Comparison of ENCODE assay signal across 21 cellular contexts in genomic region chr5:65812648-65813047, GRCh38.
A peak's percentile ranks its signal among the peaks of the same experiment; 100 is the strongest.
DNase-seq lines count a peak whose midpoint lies in the region; ATAC-seq and TF ChIP-seq lines count a peak whose summit lies in the region.
"Had no signal": no experiment of that assay in that cellular context is flagged by ENCODE, and none has a peak within 500 bp of the region (broad histone marks: within the 10 kb centered on the region; RNA-seq: fewer than 3 reads in every experiment).

No MANE protein-coding gene starts in this region.

- DNase-seq in MCF 10A (ENCODE audit: unreplicated experiment): peak; percentile 17
- no peak for DNase-seq in breast epithelium (ENCODE audit: low spot score in 2 of 2)
- DNase-seq in PC-3: peak; percentile 49
- no peak for DNase-seq in epithelial cell of prostate (ENCODE audit: low read depth, low spot score)
- DNase-seq in transverse colon: peak; percentile 75
- DNase-seq in cardiac septum (ENCODE audit: low spot score): no peak
- DNase-seq in GM13977 (ENCODE audit: low spot score): no peak
- DNase-seq: activated T-cell treated with anti-CD3 and anti-CD28 coated beads, Interleukin-2, amount 50 U/mL, for 24 hours; DMS53; dorsolateral prefrontal cortex; erythroblast; gastrocnemius medialis; HCEC 1CT; kidney glomerular epithelial cell; NCI-H2029 treated with DMSO at 0.1 percent for 48 hours; NK-92 treated with Interleukin-12 subunit alpha and Interleukin-12 subunit beta, amount 100 ng/mL, for 24 hours; RPMI8226 had no signal

- BruUV-seq in MCF 10A (replicated peaks; lab: Mats Ljungman, UMichigan): no TSS peak
- no TSS peak for BruUV-seq in PC-3 (replicated peaks; lab: Mats Ljungman, UMichigan)

- peak; percentile 47 for TF ChIP-seq EP300 in transverse colon (IDR thresholded peaks at IDR 0.05; ENCODE audit: low read depth)

- no peak overlapping the region for H3K27ac ChIP-seq in breast epithelium
- peak overlapping the region; percentile 97 for H3K27ac ChIP-seq in PC-3 (ENCODE audit: low read length)
- H3K27ac ChIP-seq in epithelial cell of prostate: peak overlapping the region; percentile 65
- H3K27ac ChIP-seq in transverse colon: peak overlapping the region; percentile 76 to 83 (median 78)
- H3K27ac ChIP-seq: gastrocnemius medialis, neutrophil had no signal

- no peak overlapping the region for H3K4me3 Mint-ChIP-seq in MCF 10A (ENCODE audit: unreplicated experiment)
- H3K4me3 Mint-ChIP-seq: activated T-cell treated with anti-CD3 and anti-CD28 coated beads, Interleukin-2, amount 50 U/mL, for 24 hours; mesothelial cell of epicardium; stimulated activated effector memory CD8-positive, alpha-beta T cell treated with anti-CD3 and anti-CD28 coated beads, Interleukin-12 subunit alpha, Interleukin-12 subunit beta, amount 100 ng/mL, for 72 hours had no signal

- no peak for TF ChIP-seq CTCF in MCF 10A (IDR thresholded peaks at IDR 0.05; ENCODE audit: unreplicated experiment)
- no peak for TF ChIP-seq CTCF in breast epithelium (IDR thresholded peaks at IDR 0.05)
- no peak for TF ChIP-seq CTCF in PC-3 (conservative IDR thresholded peaks at IDR 0.05; ENCODE audit: low read depth, low read length)
- TF ChIP-seq CTCF in transverse colon (IDR thresholded peaks at IDR 0.05): no peak
- no peak for TF ChIP-seq CTCF in GM13977 (IDR thresholded peaks at IDR 0.05; ENCODE audit: extremely low read depth, insufficient read depth, missing control alignments)

- no peaks in the 10 kb centered on the region for H3K36me3 ChIP-seq in breast epithelium
- H3K36me3 ChIP-seq in PC-3 (ENCODE audit: low read depth, low read length): no peaks in the 10 kb centered on the region; the same call in 1 of the 2 replicates
- H3K36me3 ChIP-seq in transverse colon: no peaks in the 10 kb centered on the region
- H3K36me3 ChIP-seq: neutrophil had no signal

- H3K4me1 ChIP-seq in breast epithelium (no peaks in the 10 kb centered on the region), PC-3 (ENCODE audit: insufficient read depth, low read length) (peaks cover 42% of the 10 kb centered on the region), transverse colon (peaks cover 9 to 70% (median 28%) of the 10 kb centered on the region in 4 donors)
- H3K4me1 ChIP-seq: gastrocnemius medialis had no signal

- CTCF ChIA-PET in MCF 10A (lab: Yijun Ruan, JAX) (interaction anchor here (0.6 to 0.7 kb wide), 3 partner anchors 38 to 113 kb away, joined by 3 to 5 read pairs (median 4); no protein-coding TSS in a partner anchor), PC-3 (lab: Charles Lee) (no interaction called here)

- no peaks in the 10 kb centered on the region for H3K27me3 Mint-ChIP-seq in MCF 10A (ENCODE audit: insufficient read depth, unreplicated experiment)
- H3K27me3 Mint-ChIP-seq: activated T-cell treated with anti-CD3 and anti-CD28 coated beads, Interleukin-2, amount 50 U/mL, for 24 hours had no signal

- TF ChIP-seq POLR2A in breast epithelium (IDR thresholded peaks at IDR 0.05) (no peak), transverse colon (IDR thresholded peaks at IDR 0.05) (peak; percentile 48)

- POLR2A ChIA-PET in MCF 10A (lab: Yijun Ruan, JAX): interaction anchor here (1.3 to 2.5 kb wide), 5 partner anchors 9 to 115 kb away, joined by 3 to 23 read pairs (median 6); partner anchors contain the start of gene ERBIN
- POLR2A ChIA-PET in PC-3 (lab: Charles Lee; ENCODE audit: unreplicated experiment): no interaction called here

- peak overlapping the region; percentile 25 for H3K27ac Mint-ChIP-seq in MCF 10A (ENCODE audit: low read depth, unreplicated experiment)
- H3K27ac Mint-ChIP-seq: activated T-cell treated with anti-CD3 and anti-CD28 coated beads, Interleukin-2, amount 50 U/mL, for 24 hours; stimulated activated effector memory CD8-positive, alpha-beta T cell treated with anti-CD3 and anti-CD28 coated beads, Interleukin-12 subunit alpha, Interleukin-12 subunit beta, amount 100 ng/mL, for 72 hours had no signal

- intact Hi-C loops in MCF 10A (cut with micrococcal nuclease) (no loop called here), breast epithelium (cut with DNase I; ENCODE audit: low total_unique reads) (no loop called here), PC-3 (cut with micrococcal nuclease) (loop anchor here (5.0 kb wide), 1 partner anchor 50 kb away; no protein-coding TSS in a partner anchor), transverse colon (cut with DNase I; ENCODE audit: low total_unique reads) (no loop called here), cardiac septum (cut with DNase I) (no loop called here)

- in situ Hi-C loops in transverse colon (cut with MboI; ENCODE audit: low pct_ligation_motif_present in 1 of 4, low pct_unique_long_range_greater_than_20kb in 1 of 4, low sequenced_read_pairs in 3 of 4) (no loop called here), GM13977 (cut with MboI; ENCODE audit: low pct_unique_long_range_greater_than_20kb, low sequenced_read_pairs, unreplicated experiment) (no loop called here)

- no peaks in the 10 kb centered on the region for H3K9me3 Mint-ChIP-seq in MCF 10A (ENCODE audit: unreplicated experiment)
- H3K9me3 Mint-ChIP-seq: activated T-cell treated with anti-CD3 and anti-CD28 coated beads, Interleukin-2, amount 50 U/mL, for 24 hours; mesothelial cell of epicardium; stimulated activated effector memory CD8-positive, alpha-beta T cell treated with anti-CD3 and anti-CD28 coated beads, Interleukin-12 subunit alpha, Interleukin-12 subunit beta, amount 100 ng/mL, for 72 hours had no signal

- H4K20me1 ChIP-seq in PC-3 (ENCODE audit: low read length): no peaks in the 10 kb centered on the region

- no peaks in the 10 kb centered on the region for H3K9me2 ChIP-seq in PC-3 (replicated peaks; ENCODE audit: low read length)

- no peaks in the 10 kb centered on the region for H3K79me2 ChIP-seq in PC-3 (ENCODE audit: low read length)

- peaks cover 9% of the 10 kb centered on the region for H3K4me1 Mint-ChIP-seq in MCF 10A (ENCODE audit: insufficient read depth, unreplicated experiment)
- H3K4me1 Mint-ChIP-seq: stimulated activated effector memory CD8-positive, alpha-beta T cell treated with anti-CD3 and anti-CD28 coated beads, Interleukin-12 subunit alpha, Interleukin-12 subunit beta, amount 100 ng/mL, for 72 hours had no signal

- H3K4me3 ChIP-seq in breast epithelium (no peak overlapping the region), PC-3 (ENCODE audit: low read length) (no peak overlapping the region), transverse colon (peak overlapping the region in 1 of 4 donors; percentile 10)
- H3K4me3 ChIP-seq: dorsolateral prefrontal cortex, gastrocnemius medialis had no signal

- ATAC-seq in PC-3 (no peak; the same call in 1 of the 2 replicates), SK-N-SH treated with all-trans-retinoic acid at 6 μM for 48 hours (no peak)
- ATAC-seq: gastrocnemius medialis; stimulated activated effector memory CD8-positive, alpha-beta T cell treated with anti-CD3 and anti-CD28 coated beads, Interleukin-12 subunit alpha, Interleukin-12 subunit beta, amount 100 ng/mL, for 72 hours had no signal

- peak overlapping the region; percentile 49; the same call in 1 of the 2 replicates for H3K4me2 ChIP-seq in PC-3 (ENCODE audit: low read length)

- no peaks in the 10 kb centered on the region for H3F3A ChIP-seq in PC-3 (ENCODE audit: low read length, unreplicated experiment)

- no peak overlapping the region; the same call in 1 of the 2 replicates for H3K9ac ChIP-seq in PC-3 (ENCODE audit: low read length)

- H3K27me3 ChIP-seq in breast epithelium (no peaks in the 10 kb centered on the region), PC-3 (ENCODE audit: low read length) (no peaks in the 10 kb centered on the region), transverse colon (no peaks in the 10 kb centered on the region)
- H3K27me3 ChIP-seq: dorsolateral prefrontal cortex, gastrocnemius medialis, neutrophil had no signal

- no peak overlapping the region for H2AFZ ChIP-seq in PC-3 (ENCODE audit: low read length)

- H3K9me3 ChIP-seq in breast epithelium (no peaks in the 10 kb centered on the region), PC-3 (ENCODE audit: low read length) (no peaks in the 10 kb centered on the region), transverse colon (no peaks in the 10 kb centered on the region)
- H3K9me3 ChIP-seq: gastrocnemius medialis, neutrophil had no signal

- H3K36me3 Mint-ChIP-seq in MCF 10A (ENCODE audit: insufficient read depth, unreplicated experiment): peaks cover 22% of the 10 kb centered on the region
- H3K36me3 Mint-ChIP-seq: stimulated activated effector memory CD8-positive, alpha-beta T cell treated with anti-CD3 and anti-CD28 coated beads, Interleukin-12 subunit alpha, Interleukin-12 subunit beta, amount 100 ng/mL, for 72 hours had no signal

- WGBS in transverse colon (ENCODE audit: low coverage in 1 of 2), 2 donors: 37 to 39% methylated on average over 2 of the region's 2 CpGs

TF ChIP-seq in SK-N-SH treated with all-trans-retinoic acid at 6 μM for 48 hours, 23 proteins besides CTCF, POLR2A, EP300 and RAD21 (continues in another document):
- TF ChIP-seq ZNF8 (CRISPR knock-in tag; IDR thresholded peaks at IDR 0.05) (no peak), GLIS3 (CRISPR knock-in tag; IDR thresholded peaks at IDR 0.05) (no peak), TOX (CRISPR knock-in tag; IDR thresholded peaks at IDR 0.05; ENCODE audit: borderline replicate concordance) (no peak), SNAI2 (CRISPR knock-in tag; IDR thresholded peaks at IDR 0.05) (no peak), ZFP30 (CRISPR knock-in tag; IDR thresholded peaks at IDR 0.05) (no peak), ZFP3 (CRISPR knock-in tag; IDR thresholded peaks at IDR 0.05) (no peak), ARNTL (CRISPR knock-in tag; IDR thresholded peaks at IDR 0.05; ENCODE audit: borderline replicate concordance, low read depth) (no peak), OSR1 (CRISPR knock-in tag; IDR thresholded peaks at IDR 0.05) (no peak), TCF4 (CRISPR knock-in tag; IDR thresholded peaks at IDR 0.05; ENCODE audit: borderline replicate concordance) (no peak), PATZ1 (CRISPR knock-in tag; IDR thresholded peaks at IDR 0.05; ENCODE audit: borderline replicate concordance) (no peak)

Comparison
In these comparisons a context has a peak if more than half of its experiments do, and no peak if none do; other contexts are left out.
1. DNase-seq: peak in MCF 10A (single experiment), PC-3 (single experiment) and transverse colon (single experiment); none in breast epithelium (0 of 2), epithelial cell of prostate (single experiment), cardiac septum (single experiment) and GM13977 (single experiment).
2. H3K27ac ChIP-seq: peak in PC-3 (single experiment), epithelial cell of prostate (single experiment) and transverse colon (4 of 4); none in breast epithelium (0 of 2).